2 cellular contexts compared by ENCODE assay signal in the genomic region with DNA sequence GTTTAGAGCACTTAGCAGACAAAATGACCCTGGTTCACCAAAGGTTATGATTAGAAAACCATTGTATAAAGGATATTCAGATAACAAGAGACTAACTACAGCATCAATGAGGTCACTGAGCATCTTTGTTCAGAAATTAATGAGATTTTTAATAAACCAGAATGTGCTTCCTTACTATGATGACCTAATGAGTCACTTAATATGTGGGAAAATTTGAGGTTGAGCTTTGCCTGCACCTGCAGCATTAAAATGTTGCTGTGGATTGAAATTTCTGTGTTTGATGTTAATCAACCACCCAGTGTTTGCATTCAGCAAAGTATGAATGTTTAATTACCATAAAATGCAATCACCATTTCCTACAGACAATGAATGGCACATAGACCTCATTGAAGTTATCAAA.
TF ChIP-seq lines count a peak whose summit lies in the region.

No MANE protein-coding gene starts in this region.

TF ChIP-seq in IMR-90, 13 proteins besides CTCF, POLR2A, EP300 and RAD21:
- TF ChIP-seq, protein P1, sequence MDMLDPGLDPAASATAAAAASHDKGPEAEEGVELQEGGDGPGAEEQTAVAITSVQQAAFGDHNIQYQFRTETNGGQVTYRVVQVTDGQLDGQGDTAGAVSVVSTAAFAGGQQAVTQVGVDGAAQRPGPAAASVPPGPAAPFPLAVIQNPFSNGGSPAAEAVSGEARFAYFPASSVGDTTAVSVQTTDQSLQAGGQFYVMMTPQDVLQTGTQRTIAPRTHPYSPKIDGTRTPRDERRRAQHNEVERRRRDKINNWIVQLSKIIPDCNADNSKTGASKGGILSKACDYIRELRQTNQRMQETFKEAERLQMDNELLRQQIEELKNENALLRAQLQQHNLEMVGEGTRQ (IDR thresholded peaks at IDR 0.05; ENCODE audit: low read depth, low read length): no peak
- TF ChIP-seq FOS (IDR thresholded peaks at IDR 0.05; ENCODE audit: low read depth, low read length): no peak

TF ChIP-seq in WTC11, 78 proteins besides CTCF, POLR2A, EP300 and RAD21 (continued from another document):
- TF ChIP-seq, protein P2, sequence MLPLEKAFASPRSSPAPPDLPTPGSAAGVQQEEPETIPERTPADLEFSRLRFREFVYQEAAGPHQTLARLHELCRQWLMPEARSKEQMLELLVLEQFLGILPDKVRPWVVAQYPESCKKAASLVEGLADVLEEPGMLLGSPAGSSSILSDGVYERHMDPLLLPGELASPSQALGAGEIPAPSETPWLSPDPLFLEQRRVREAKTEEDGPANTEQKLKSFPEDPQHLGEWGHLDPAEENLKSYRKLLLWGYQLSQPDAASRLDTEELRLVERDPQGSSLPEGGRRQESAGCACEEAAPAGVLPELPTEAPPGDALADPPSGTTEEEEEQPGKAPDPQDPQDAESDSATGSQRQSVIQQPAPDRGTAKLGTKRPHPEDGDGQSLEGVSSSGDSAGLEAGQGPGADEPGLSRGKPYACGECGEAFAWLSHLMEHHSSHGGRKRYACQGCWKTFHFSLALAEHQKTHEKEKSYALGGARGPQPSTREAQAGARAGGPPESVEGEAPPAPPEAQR (CRISPR knock-in tag; IDR thresholded peaks at IDR 0.05): no peak
- TF ChIP-seq IRF2 (CRISPR knock-in tag; IDR thresholded peaks at IDR 0.05; ENCODE audit: borderline replicate concordance, low read depth) (no peak), NFE2L1 (CRISPR knock-in tag; IDR thresholded peaks at IDR 0.05) (no peak), CREB1 (CRISPR knock-in tag; IDR thresholded peaks at IDR 0.05) (no peak), SP1 (CRISPR knock-in tag; conservative IDR thresholded peaks at IDR 0.05) (no peak), E2F5 (CRISPR knock-in tag; IDR thresholded peaks at IDR 0.05) (no peak), ELF4 (CRISPR knock-in tag; IDR thresholded peaks at IDR 0.05; ENCODE audit: low read depth) (no peak), ATF1 (CRISPR knock-in tag; IDR thresholded peaks at IDR 0.05) (no peak), TEAD1 (CRISPR knock-in tag; IDR thresholded peaks at IDR 0.05) (no peak), CDX4 (CRISPR knock-in tag; IDR thresholded peaks at IDR 0.05; ENCODE audit: borderline replicate concordance) (no peak), FOXJ3 (CRISPR knock-in tag; IDR thresholded peaks at IDR 0.05; ENCODE audit: borderline replicate concordance) (no peak), EMX1 (CRISPR knock-in tag; IDR thresholded peaks at IDR 0.05) (no peak)
- TF ChIP-seq, protein P3, sequence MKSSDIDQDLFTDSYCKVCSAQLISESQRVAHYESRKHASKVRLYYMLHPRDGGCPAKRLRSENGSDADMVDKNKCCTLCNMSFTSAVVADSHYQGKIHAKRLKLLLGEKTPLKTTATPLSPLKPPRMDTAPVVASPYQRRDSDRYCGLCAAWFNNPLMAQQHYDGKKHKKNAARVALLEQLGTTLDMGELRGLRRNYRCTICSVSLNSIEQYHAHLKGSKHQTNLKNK (CRISPR knock-in tag; IDR thresholded peaks at IDR 0.05): no peak
- TF ChIP-seq, protein P1 (CRISPR knock-in tag; IDR thresholded peaks at IDR 0.05): no peak
